ENCODE assay signal across 28 cellular contexts in genomic region chr18:75474332-75474731, GRCh38. TPM values are rescaled to one million over a fixed set of nuclear protein-coding genes. Genes with fewer than 3 reads are reported as not detected.
DNase-seq lines count a peak whose midpoint lies in the region; ATAC-seq and TF ChIP-seq lines count a peak whose summit lies in the region.
"Had no signal": no experiment of that assay in that cellular context is flagged by ENCODE, and none has a peak within 500 bp of the region (broad histone marks: within the 10 kb centered on the region; RNA-seq: fewer than 3 reads in every experiment).

No MANE protein-coding gene starts in this region.

- TF ChIP-seq CTCF in C4-2B (conservative IDR thresholded peaks at IDR 0.05) (no peak), fibroblast of mammary gland (conservative IDR thresholded peaks at IDR 0.05; ENCODE audit: control insufficient read depth, insufficient read depth, low read depth, low read length) (no peak), smooth muscle cell (IDR thresholded peaks at IDR 0.05; ENCODE audit: borderline replicate concordance, insufficient read depth, poor library complexity, severe bottlenecking) (no peak)

- H3K36me3 ChIP-seq in MG63 (no peaks in the 10 kb centered on the region), smooth muscle cell (ENCODE audit: low read depth) (no peaks in the 10 kb centered on the region)
- H3K36me3 ChIP-seq: BLaER1 had no signal

- no peak overlapping the region for H3K9ac ChIP-seq in smooth muscle cell (ENCODE audit: low read depth)
- H3K9ac ChIP-seq: BLaER1 had no signal

- H3K4me2 ChIP-seq in smooth muscle cell = peak overlapping the region; percentile 60
- H3K4me2 ChIP-seq: BLaER1, GM23338, PC-9 had no signal

- H3K9me3 ChIP-seq in MG63 (no peaks in the 10 kb centered on the region), smooth muscle cell (replicated peaks; ENCODE audit: low read depth) (no peaks in the 10 kb centered on the region)
- H3K9me3 ChIP-seq: BLaER1 had no signal

- no peaks in the 10 kb centered on the region for H4K20me1 ChIP-seq in smooth muscle cell (ENCODE audit: low read depth)
- H4K20me1 ChIP-seq: BLaER1 had no signal

- H3K27ac ChIP-seq in C4-2B (peak overlapping the region; percentile 40; the same call in 1 of the 2 replicates), smooth muscle cell (ENCODE audit: low read depth) (peak overlapping the region; percentile 90)
- H3K27ac ChIP-seq: BLaER1, PC-9 had no signal

- peaks cover 9% of the 10 kb centered on the region for H3F3A ChIP-seq in smooth muscle cell (ENCODE audit: low read depth)

- no peak overlapping the region for H3K4me3 ChIP-seq in MG63
- no peak overlapping the region for H3K4me3 ChIP-seq in fibroblast of mammary gland (ENCODE audit: control insufficient read depth, low read depth, low read length)
- H3K4me3 ChIP-seq in smooth muscle cell = no peak overlapping the region
- H3K4me3 ChIP-seq: BLaER1, GM23338, PC-9 had no signal

- H2AFZ ChIP-seq in smooth muscle cell (ENCODE audit: low read depth) = no peak overlapping the region
- H2AFZ ChIP-seq: GM23338, PC-9 had no signal

- no peaks in the 10 kb centered on the region for H3K27me3 ChIP-seq in MG63
- no peaks in the 10 kb centered on the region for H3K27me3 ChIP-seq in smooth muscle cell (ENCODE audit: low read depth)
- H3K27me3 ChIP-seq: BLaER1 had no signal

- no peaks in the 10 kb centered on the region for H3K79me2 ChIP-seq in smooth muscle cell (ENCODE audit: low read depth)

- no peak for ATAC-seq in HG02571 (IDR thresholded peaks at IDR 0.05; ENCODE audit: unreplicated experiment)
- ATAC-seq in GM21717 (IDR thresholded peaks at IDR 0.05; ENCODE audit: unreplicated experiment) = no peak
- ATAC-seq: GM23338, HCT116, Right ventricle myocardium inferior had no signal

- WGBS in smooth muscle cell (ENCODE audit: low lambda C conversion rate) = 68% methylated on average over 2 of the region's 2 CpGs

- peak; percentile 50 for DNase-seq in MG63
- DNase-seq in fibroblast of mammary gland (ENCODE audit: low read depth) = peak; percentile 7
- DNase-seq in smooth muscle cell (lab: John Stamatoyannopoulos, UW; ENCODE audit: unreplicated experiment) = no peak
- DNase-seq in activated naive CD4-positive, alpha-beta T cell treated with Interleukin-2 at 50 U/mL for 16 hours = no peak
- DNase-seq: CD4-positive, alpha-beta T cell; DMS53; KBM-7; NCI-H2029; NCI-H446; NCI-H524 treated with DMSO at 0.1 percent for 48 hours; NCI-H774; PC-9; T-helper 1 cell had no signal

- no peaks in the 10 kb centered on the region for H3K4me1 ChIP-seq in smooth muscle cell (ENCODE audit: low read depth)
- H3K4me1 ChIP-seq: BLaER1 had no signal

RNA-seq across cellular contexts. Expression of gene SMIM21, which starts 46.8 kb away (rescaled TPM):
- total RNA-seq in MG63 (2014; rRNA removed; shearing (Covaris generic); ENCODE audit: low replicate concordance) = not detected in 2 replicates
- total RNA-seq in smooth muscle cell = not detected in 2 replicates
- not detected in 2 replicates for polyA plus RNA-seq in smooth muscle cell
- total RNA-seq: A673; CD4-positive, alpha-beta T cell; Daoy; G401; GM23338; HT1080; LHCN-M2; MCF 10A; PC-9; Right ventricle myocardium inferior; RPMI7951; SK-MEL-5 had no signal
- polyA plus RNA-seq: GM23338 had no signal

Comparison
In these comparisons a context has a peak if more than half of its experiments do, and no peak if none do; other contexts are left out.
1. DNase-seq: peak in MG63 (single experiment) and fibroblast of mammary gland (single experiment); none in smooth muscle cell (single experiment) and activated naive CD4-positive, alpha-beta T cell treated with Interleukin-2 at 50 U/mL for 16 hours (single experiment).